Comparison of ENCODE assay signal across 13 cellular contexts in the genomic region with DNA sequence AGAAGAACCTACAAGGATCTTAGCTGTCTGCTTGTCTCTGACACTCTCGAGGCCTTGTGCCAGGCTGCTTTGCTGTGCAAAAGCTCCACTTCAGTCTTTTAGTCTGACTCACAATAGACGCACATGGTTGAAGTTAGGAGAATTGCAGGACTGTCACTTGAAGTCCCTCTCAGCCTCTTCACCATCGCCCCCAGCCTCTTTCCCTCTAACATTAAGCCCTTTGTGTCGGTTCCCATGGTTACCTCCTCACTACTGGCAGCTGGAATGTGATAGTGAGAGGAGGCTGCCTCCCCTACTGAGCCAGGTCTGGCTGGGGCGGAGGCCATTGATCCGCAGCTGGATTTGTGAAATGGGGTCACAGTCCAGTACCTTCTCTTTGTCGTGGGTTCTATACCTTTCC.
DNase-seq lines count a peak whose midpoint lies in the region; ATAC-seq and TF ChIP-seq lines count a peak whose summit lies in the region.
"Had no signal": no experiment of that assay in that cellular context is flagged by ENCODE, and none has a peak within 500 bp of the region (broad histone marks: within the 10 kb centered on the region; RNA-seq: fewer than 3 reads in every experiment).

No MANE protein-coding gene starts in this region.

- H3K9me3 Mint-ChIP-seq in nephron: no peaks in the 10 kb centered on the region
- no peaks in the 10 kb centered on the region for H3K9me3 Mint-ChIP-seq in CD4-positive, alpha-beta T cell

- no peaks in the 10 kb centered on the region for H3K36me3 Mint-ChIP-seq in nephron (ENCODE audit: low read depth)
- no peaks in the 10 kb centered on the region for H3K36me3 Mint-ChIP-seq in CD4-positive, alpha-beta T cell (ENCODE audit: low read depth)

- no peak overlapping the region for H3K27ac ChIP-seq in CD4-positive, alpha-beta T cell (ENCODE audit: low read depth, low read length)

- H3K27me3 ChIP-seq in CD4-positive, alpha-beta T cell (ENCODE audit: control insufficient read depth, insufficient read depth, low read length): peaks cover 35% of the 10 kb centered on the region

- intact Hi-C loops in CD4-positive, alpha-beta T cell (cut with DNase I, micrococcal nuclease): no loop called here

- H3K9me3 ChIP-seq in CD4-positive, alpha-beta T cell (ENCODE audit: control insufficient read depth, low read length): no peaks in the 10 kb centered on the region

- peaks cover 64% of the 10 kb centered on the region for H3K4me1 Mint-ChIP-seq in nephron
- H3K4me1 Mint-ChIP-seq in CD4-positive, alpha-beta T cell (ENCODE audit: low read depth): no peaks in the 10 kb centered on the region

- no peak overlapping the region for H3K4me3 Mint-ChIP-seq in nephron
- no peak overlapping the region for H3K4me3 Mint-ChIP-seq in CD4-positive, alpha-beta T cell

- TF ChIP-seq CTCF in choroid plexus epithelial cell (conservative IDR thresholded peaks at IDR 0.05; ENCODE audit: low read depth, low read length) (no peak), nephron (IDR thresholded peaks at IDR 0.05; ENCODE audit: unreplicated experiment in 3 of 3) (no peak)
- TF ChIP-seq CTCF in CD4-positive, alpha-beta T cell (IDR thresholded peaks at IDR 0.05): no peak

- POLR2A ChIA-PET in CD4-positive, alpha-beta T cell (lab: Charles Lee): no interaction called here

- H3K27ac Mint-ChIP-seq in nephron: peak overlapping the region in 2 of 3 experiments; percentile 40 to 76
- H3K27ac Mint-ChIP-seq in CD4-positive, alpha-beta T cell: no peak overlapping the region

- H3K27me3 Mint-ChIP-seq in nephron (ENCODE audit: low read depth): no peaks in the 10 kb centered on the region
- peaks cover 64% of the 10 kb centered on the region for H3K27me3 Mint-ChIP-seq in CD4-positive, alpha-beta T cell

- CTCF ChIA-PET in CD4-positive, alpha-beta T cell (lab: Charles Lee): no interaction called here

- no peak overlapping the region for H3K4me3 ChIP-seq in choroid plexus epithelial cell (ENCODE audit: low read depth, low read length)

- no peak for ATAC-seq in CD4-positive, alpha-beta T cell (ENCODE audit: poor library complexity)

- DNase-seq in GM03348 (ENCODE audit: low spot score): peak; percentile 38
- DNase-seq in NCI-H128 (lab: John Stamatoyannopoulos, UW; ENCODE audit: unreplicated experiment): peak; percentile 13
- DNase-seq in choroid plexus epithelial cell (ENCODE audit: low read depth): peak; percentile 26
- DNase-seq in NCI-H226: no peak
- DNase-seq in CD4-positive, alpha-beta T cell: no peak
- no peak for DNase-seq in cerebellar nuclear complex (lab: John Stamatoyannopoulos, UW)
- DNase-seq: activated CD4-positive, CD25-positive, alpha-beta regulatory T cell; activated gamma-delta T cell treated with Interleukin-2 at 50 U/mL for 16 hours; effector memory CD4-positive, alpha-beta T cell; Karpas-422; RPMI8226; stimulated activated CD4-positive, alpha-beta T cell treated with anti-CD3 and anti-CD28 coated beads, Interleukin-1b, Interleukin-23, amount 100 ng/mL, for 48 hours had no signal

Comparison
In these comparisons a context has a peak if more than half of its experiments do, and no peak if none do; other contexts are left out.
1. DNase-seq: peak in GM03348 (single experiment), NCI-H128 (single experiment) and choroid plexus epithelial cell (single experiment); none in NCI-H226 (single experiment), CD4-positive, alpha-beta T cell (0 of 10) and cerebellar nuclear complex (0 of 2).